In genomic region chr9:35237303-35237702, GRCh38 we compare ENCODE assay signal across 18 cellular contexts.
DNase-seq lines count a peak whose midpoint lies in the region; ATAC-seq and TF ChIP-seq lines count a peak whose summit lies in the region.
"Had no signal": no experiment of that assay in that cellular context is flagged by ENCODE, and none has a peak within 500 bp of the region (broad histone marks: within the 10 kb centered on the region; RNA-seq: fewer than 3 reads in every experiment).

No MANE protein-coding gene starts in this region.

- H3K27me3 Mint-ChIP-seq in progenitor cell of endocrine pancreas, result no peaks in the 10 kb centered on the region
- peaks cover 20% of the 10 kb centered on the region for H3K27me3 Mint-ChIP-seq in activated CD8-positive, alpha-beta T cell treated with anti-CD3 and anti-CD28 coated beads, Interleukin-2, amount 10 ng/mL, durations not matched to agents 7 days and 5 days (ENCODE audit: low read depth)

- CTCF ChIA-PET in activated CD8-positive, alpha-beta T cell treated with anti-CD3 and anti-CD28 coated beads, Interleukin-2, amount 10 ng/mL, durations not matched to agents 7 days and 5 days (lab: Charles Lee), result no interaction called here

- H3K27me3 ChIP-seq in body of pancreas, result no peaks in the 10 kb centered on the region
- H3K27me3 ChIP-seq: gastroesophageal sphincter, suprapubic skin had no signal

- H3K4me1 Mint-ChIP-seq in progenitor cell of endocrine pancreas (ENCODE audit: low read depth), result peaks cover 36% of the 10 kb centered on the region
- no peaks in the 10 kb centered on the region for H3K4me1 Mint-ChIP-seq in activated CD8-positive, alpha-beta T cell treated with anti-CD3 and anti-CD28 coated beads, Interleukin-2, amount 10 ng/mL, durations not matched to agents 7 days and 5 days (ENCODE audit: low read depth)

- POLR2A ChIA-PET in activated CD8-positive, alpha-beta T cell treated with anti-CD3 and anti-CD28 coated beads, Interleukin-2, amount 10 ng/mL, durations not matched to agents 7 days and 5 days (lab: Charles Lee), result no interaction called here

- H3K9me3 Mint-ChIP-seq in progenitor cell of endocrine pancreas (ENCODE audit: low read depth), result peaks cover 11% of the 10 kb centered on the region
- H3K9me3 Mint-ChIP-seq in activated CD8-positive, alpha-beta T cell treated with anti-CD3 and anti-CD28 coated beads, Interleukin-2, amount 10 ng/mL, durations not matched to agents 7 days and 5 days (ENCODE audit: insufficient read depth), result no peaks in the 10 kb centered on the region

- intact Hi-C loops in body of pancreas (cut with DNase I), result no loop called here

- peak overlapping the region; percentile 31 to 47 (median 38) for H3K27ac ChIP-seq in body of pancreas
- H3K27ac ChIP-seq: gastroesophageal sphincter, suprapubic skin had no signal

- TF ChIP-seq POLR2A in body of pancreas (IDR thresholded peaks at IDR 0.05), result no peak

- H3K27ac Mint-ChIP-seq in progenitor cell of endocrine pancreas, result peak overlapping the region; percentile 91
- H3K27ac Mint-ChIP-seq in activated CD8-positive, alpha-beta T cell treated with anti-CD3 and anti-CD28 coated beads, Interleukin-2, amount 10 ng/mL, durations not matched to agents 7 days and 5 days, result no peak overlapping the region

- DNase-seq in DMS53 treated with DMSO at 0.1 percent for 48 hours (lab: John Stamatoyannopoulos, UW; ENCODE audit: unreplicated experiment) (peak; percentile 47), NCI-H2107 (lab: John Stamatoyannopoulos, UW) (peak; percentile 22), body of pancreas (peak in 2 of 4 donors; percentile 40 to 45), progenitor cell of endocrine pancreas (ENCODE audit: low spot score, unreplicated experiment) (no peak), RPMI8226 (no peak), ecto neural progenitor cell (ENCODE audit: low spot score) (no peak)
- DNase-seq in activated CD8-positive, alpha-beta T cell treated with anti-CD3 and anti-CD28 coated beads, Interleukin-2, amount 10 ng/mL, durations not matched to agents 7 days and 5 days, result no peak
- DNase-seq: activated naive CD4-positive, alpha-beta T cell treated with anti-CD3 and anti-CD28 coated beads, Interleukin-2, amount 50 U/mL, for 16 hours; AML-193; cortex of kidney; mammary epithelial cell; NCI-H446; PC-3; SK-N-SH had no signal

- ATAC-seq in body of pancreas (peak; percentile 72), GM21515 (IDR thresholded peaks at IDR 0.05; ENCODE audit: unreplicated experiment) (no peak)
- ATAC-seq in activated CD8-positive, alpha-beta T cell treated with anti-CD3 and anti-CD28 coated beads, Interleukin-2, amount 10 ng/mL, durations not matched to agents 7 days and 5 days, result no peak
- ATAC-seq: gastroesophageal sphincter, PC-3, sciatic nerve had no signal

- H3K4me3 ChIP-seq in body of pancreas, result no peak overlapping the region
- H3K4me3 ChIP-seq: gastroesophageal sphincter, suprapubic skin had no signal

- H3K36me3 ChIP-seq in body of pancreas (replicated peaks in 1 of 2; ENCODE audit: insufficient read depth in 1 of 2, low read depth in 2 of 2), result no peaks in the 10 kb centered on the region

- peaks cover 20% of the 10 kb centered on the region for H3K36me3 Mint-ChIP-seq in progenitor cell of endocrine pancreas (ENCODE audit: insufficient read depth)
- H3K36me3 Mint-ChIP-seq in activated CD8-positive, alpha-beta T cell treated with anti-CD3 and anti-CD28 coated beads, Interleukin-2, amount 10 ng/mL, durations not matched to agents 7 days and 5 days (ENCODE audit: low read depth), result no peaks in the 10 kb centered on the region

- peak overlapping the region; percentile 61 for H3K4me3 Mint-ChIP-seq in progenitor cell of endocrine pancreas (ENCODE audit: low read depth)
- H3K4me3 Mint-ChIP-seq in activated CD8-positive, alpha-beta T cell treated with anti-CD3 and anti-CD28 coated beads, Interleukin-2, amount 10 ng/mL, durations not matched to agents 7 days and 5 days, result no peak overlapping the region

- no peaks in the 10 kb centered on the region for H3K9me3 ChIP-seq in body of pancreas
- H3K9me3 ChIP-seq: gastroesophageal sphincter, SK-N-SH, suprapubic skin had no signal

- peaks cover 23% of the 10 kb centered on the region for H3K4me1 ChIP-seq in body of pancreas
- H3K4me1 ChIP-seq: gastroesophageal sphincter, suprapubic skin had no signal

- TF ChIP-seq CTCF in body of pancreas (IDR thresholded peaks at IDR 0.05) (no peak), progenitor cell of endocrine pancreas (IDR thresholded peaks at IDR 0.05; ENCODE audit: unreplicated experiment) (no peak)

- WGBS in body of pancreas, 2 donors, result 7 to 20% methylated on average over 1 of the region's 1 CpG

Comparison
In these comparisons a context has a peak if more than half of its experiments do, and no peak if none do; other contexts are left out.
1. DNase-seq: peak in DMS53 treated with DMSO at 0.1 percent for 48 hours (single experiment) and NCI-H2107 (single experiment); none in progenitor cell of endocrine pancreas (single experiment), activated CD8-positive, alpha-beta T cell treated with anti-CD3 and anti-CD28 coated beads, Interleukin-2, amount 10 ng/mL, durations not matched to agents 7 days and 5 days (single experiment), RPMI8226 (single experiment) and ecto neural progenitor cell (single experiment).